In the genomic region with DNA sequence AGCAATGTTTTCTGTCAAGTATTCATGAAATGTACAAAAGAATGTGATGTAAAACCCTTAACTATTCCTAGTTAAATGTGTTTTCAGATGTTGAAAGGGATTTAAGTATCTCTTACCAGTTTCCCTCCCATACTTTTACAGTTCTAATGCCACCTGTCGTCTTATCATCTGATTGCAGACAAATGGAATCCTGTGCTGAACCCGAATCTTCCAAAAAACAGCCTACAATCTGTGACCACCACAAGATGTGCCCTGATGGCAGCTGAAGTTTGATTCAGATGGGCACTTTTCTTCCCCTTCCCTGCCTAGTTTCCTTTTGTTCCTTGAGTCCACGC, we compare ENCODE assay signal across 15 cellular contexts. TPM values are rescaled to one million over a fixed set of nuclear protein-coding genes. Genes with fewer than 3 reads are reported as not detected.
DNase-seq lines count a peak whose midpoint lies in the region; ATAC-seq and TF ChIP-seq lines count a peak whose summit lies in the region.
"Had no signal": no experiment of that assay in that cellular context is flagged by ENCODE, and none has a peak within 500 bp of the region (broad histone marks: within the 10 kb centered on the region; RNA-seq: fewer than 3 reads in every experiment).

No MANE protein-coding gene starts in this region.

- DNase-seq in activated CD4-positive, alpha-beta T cell treated with anti-CD3 and anti-CD28 coated beads for 36 hours, result no peak
- DNase-seq in activated CD4-positive, alpha-beta T cell treated with anti-CD3 and anti-CD28 coated beads for 1 hour, result no peak
- DNase-seq in HFFc6 (no peak), natural killer cell (no peak), CD14-positive monocyte (ENCODE audit: low spot score) (no peak), hypothalamus (lab: John Stamatoyannopoulos, UW) (no peak)
- DNase-seq in activated T-helper 2 cell treated with anti-CD3 and anti-CD28 coated beads, Interferon-gamma antibody, Interleukin-2, Interleukin-4, amounts not matched to agents 10 μg/mL and 5 μg/mL and 100 μg/mL, durations not matched to agents 14 hours and 24 hours and 36 hours (ENCODE audit: low spot score), result no peak
- DNase-seq: activated CD4-positive, alpha-beta T cell treated with anti-CD3 and anti-CD28 coated beads, Interleukin-2, amount 50 U/mL, for 48 hours; aorta; dermis blood vessel endothelial cell; mesenchymal stem cell had no signal

- H3K4me3 Mint-ChIP-seq in activated CD4-positive, alpha-beta T cell treated with anti-CD3 and anti-CD28 coated beads for 36 hours, result peak overlapping the region; percentile 96
- H3K4me3 Mint-ChIP-seq in HFFc6, result peak overlapping the region; percentile 99
- peak overlapping the region; percentile 96 for H3K4me3 Mint-ChIP-seq in activated T-helper 2 cell treated with anti-CD3 and anti-CD28 coated beads, Interferon-gamma antibody, Interleukin-2, Interleukin-4, amounts not matched to agents 10 μg/mL and 5 μg/mL and 100 μg/mL, durations not matched to agents 14 hours and 24 hours and 36 hours (ENCODE audit: low read depth)
- H3K4me3 Mint-ChIP-seq in natural killer cell, result peak overlapping the region; percentile 94
- H3K4me3 Mint-ChIP-seq in CD14-positive monocyte, result no peak overlapping the region

- no peak for ATAC-seq in activated CD4-positive, alpha-beta T cell treated with anti-CD3 and anti-CD28 coated beads for 36 hours
- ATAC-seq in natural killer cell (no peak), GM21576 (IDR thresholded peaks at IDR 0.05; ENCODE audit: unreplicated experiment) (no peak)
- ATAC-seq: GM12878 had no signal

- peaks cover 32% of the 10 kb centered on the region for H3K36me3 Mint-ChIP-seq in activated CD4-positive, alpha-beta T cell treated with anti-CD3 and anti-CD28 coated beads for 36 hours (ENCODE audit: low read depth)
- H3K36me3 Mint-ChIP-seq in HFFc6 (ENCODE audit: low read depth) (peaks cover 21% of the 10 kb centered on the region), natural killer cell (peaks cover 8% of the 10 kb centered on the region), CD14-positive monocyte (peaks cover 37 to 41% of the 10 kb centered on the region in 2 donors)
- H3K36me3 Mint-ChIP-seq in activated T-helper 2 cell treated with anti-CD3 and anti-CD28 coated beads, Interferon-gamma antibody, Interleukin-2, Interleukin-4, amounts not matched to agents 10 μg/mL and 5 μg/mL and 100 μg/mL, durations not matched to agents 14 hours and 24 hours and 36 hours (ENCODE audit: low read depth), result peaks cover 41% of the 10 kb centered on the region

- CTCF ChIA-PET in activated CD4-positive, alpha-beta T cell treated with anti-CD3 and anti-CD28 coated beads for 36 hours (lab: Charles Lee), result no interaction called here

- H3K9me3 Mint-ChIP-seq in activated CD4-positive, alpha-beta T cell treated with anti-CD3 and anti-CD28 coated beads for 36 hours (ENCODE audit: low read depth), result no peaks in the 10 kb centered on the region
- H3K9me3 Mint-ChIP-seq in HFFc6 (no peaks in the 10 kb centered on the region), natural killer cell (no peaks in the 10 kb centered on the region), CD14-positive monocyte (no peaks in the 10 kb centered on the region)
- H3K9me3 Mint-ChIP-seq in activated T-helper 2 cell treated with anti-CD3 and anti-CD28 coated beads, Interferon-gamma antibody, Interleukin-2, Interleukin-4, amounts not matched to agents 10 μg/mL and 5 μg/mL and 100 μg/mL, durations not matched to agents 14 hours and 24 hours and 36 hours, result no peaks in the 10 kb centered on the region

- POLR2A ChIA-PET in activated CD4-positive, alpha-beta T cell treated with anti-CD3 and anti-CD28 coated beads for 36 hours (lab: Charles Lee), result no interaction called here

- intact Hi-C loops in activated CD4-positive, alpha-beta T cell treated with anti-CD3 and anti-CD28 coated beads for 36 hours (cut with DNase I, micrococcal nuclease), result loop anchor here (5.0 to 10.0 kb wide), 4 partner anchors 775 to 1265 kb away; a partner anchor contains a TSS
- intact Hi-C loops in activated T-helper 2 cell treated with anti-CD3 and anti-CD28 coated beads, Interferon-gamma antibody, Interleukin-2, Interleukin-4, amounts not matched to agents 10 μg/mL and 5 μg/mL and 100 μg/mL, durations not matched to agents 14 hours and 24 hours and 36 hours (cut with micrococcal nuclease), result no loop called here
- intact Hi-C loops in natural killer cell (cut with micrococcal nuclease), result loop anchor here (10.0 kb wide), 1 partner anchor 755 kb away; no protein-coding TSS in a partner anchor
- intact Hi-C loops in CD14-positive monocyte (cut with micrococcal nuclease), result loop anchor here (5.0 to 10.0 kb wide), 5 partner anchors 105 to 425 kb away; a partner anchor contains a TSS

- peak overlapping the region; percentile 78 for H3K27ac Mint-ChIP-seq in activated CD4-positive, alpha-beta T cell treated with anti-CD3 and anti-CD28 coated beads for 36 hours
- H3K27ac Mint-ChIP-seq in HFFc6 (no peak overlapping the region; the same call in 1 of the 2 replicates), natural killer cell (peak overlapping the region; percentile 92 to 96), CD14-positive monocyte (peak overlapping the region in 3 of 7 donors; percentile 15 to 95 (median 60))
- peak overlapping the region; percentile 55 for H3K27ac Mint-ChIP-seq in activated T-helper 2 cell treated with anti-CD3 and anti-CD28 coated beads, Interferon-gamma antibody, Interleukin-2, Interleukin-4, amounts not matched to agents 10 μg/mL and 5 μg/mL and 100 μg/mL, durations not matched to agents 14 hours and 24 hours and 36 hours

- H3K4me1 Mint-ChIP-seq in activated CD4-positive, alpha-beta T cell treated with anti-CD3 and anti-CD28 coated beads for 36 hours, result peaks cover 19% of the 10 kb centered on the region
- peaks cover 20% of the 10 kb centered on the region for H3K4me1 Mint-ChIP-seq in HFFc6 (ENCODE audit: low read depth)
- H3K4me1 Mint-ChIP-seq in activated T-helper 2 cell treated with anti-CD3 and anti-CD28 coated beads, Interferon-gamma antibody, Interleukin-2, Interleukin-4, amounts not matched to agents 10 μg/mL and 5 μg/mL and 100 μg/mL, durations not matched to agents 14 hours and 24 hours and 36 hours (ENCODE audit: low read depth), result peaks cover 15% of the 10 kb centered on the region
- H3K4me1 Mint-ChIP-seq in natural killer cell, result peaks cover 0 to 25% of the 10 kb centered on the region in 2 donors
- H3K4me1 Mint-ChIP-seq in CD14-positive monocyte, result peaks cover 23% of the 10 kb centered on the region

- TF ChIP-seq CTCF in HFFc6 (IDR thresholded peaks at IDR 0.05) (no peak), natural killer cell (IDR thresholded peaks at IDR 0.05) (no peak), CD14-positive monocyte (IDR thresholded peaks at IDR 0.05) (no peak)

- no peaks in the 10 kb centered on the region for H3K27me3 Mint-ChIP-seq in activated CD4-positive, alpha-beta T cell treated with anti-CD3 and anti-CD28 coated beads for 36 hours
- H3K27me3 Mint-ChIP-seq in HFFc6 (ENCODE audit: insufficient read depth) (peaks cover 6% of the 10 kb centered on the region), natural killer cell (ENCODE audit: low read depth in 2 of 2) (no peaks in the 10 kb centered on the region), CD14-positive monocyte (ENCODE audit: low read depth in 3 of 3) (peaks cover 0 to 2% (median 0%) of the 10 kb centered on the region in 3 donors)
- no peaks in the 10 kb centered on the region for H3K27me3 Mint-ChIP-seq in activated T-helper 2 cell treated with anti-CD3 and anti-CD28 coated beads, Interferon-gamma antibody, Interleukin-2, Interleukin-4, amounts not matched to agents 10 μg/mL and 5 μg/mL and 100 μg/mL, durations not matched to agents 14 hours and 24 hours and 36 hours (ENCODE audit: low read depth)

RNA-seq across cellular contexts. Expression of a gene that starts 1.9 kb away (rescaled TPM):
- 100 to 1,000 TPM; 282 to 345 TPM for total RNA-seq in activated CD4-positive, alpha-beta T cell treated with anti-CD3 and anti-CD28 coated beads for 36 hours
- 100 to 1,000 TPM; 216 to 234 (median 228) TPM for total RNA-seq in HFFc6 (2021; fragmentation: NEBNext Ultra II Directional; extraction: Animal tissue kit (Norgen Biotek cat#: 25700))
- 308 and 316 TPM in 2 replicates for total RNA-seq in activated T-helper 2 cell treated with anti-CD3 and anti-CD28 coated beads, Interferon-gamma antibody, Interleukin-2, Interleukin-4, amounts not matched to agents 10 μg/mL and 5 μg/mL and 100 μg/mL, durations not matched to agents 14 hours and 24 hours and 36 hours
- 100 to 1,000 TPM in 1 of 3 donors, 10 to 100 TPM in 2; 95.0 to 109 (median 96.6) TPM for total RNA-seq in natural killer cell
- 100 to 1,000 TPM; 343 to 382 TPM for polyA plus RNA-seq in CD14-positive monocyte

RNA-seq across cellular contexts. Expression of a gene that starts 8.8 kb away (rescaled TPM):
- not detected for total RNA-seq in activated CD4-positive, alpha-beta T cell treated with anti-CD3 and anti-CD28 coated beads for 36 hours
- under 1 TPM in 3 of 6 experiments, not detected in 3; 0.30 to 0.68 (median 0.31) TPM for total RNA-seq in HFFc6 (2021; fragmentation: NEBNext Ultra II Directional; extraction: Animal tissue kit (Norgen Biotek cat#: 25700))
- total RNA-seq in activated T-helper 2 cell treated with anti-CD3 and anti-CD28 coated beads, Interferon-gamma antibody, Interleukin-2, Interleukin-4, amounts not matched to agents 10 μg/mL and 5 μg/mL and 100 μg/mL, durations not matched to agents 14 hours and 24 hours and 36 hours, result not detected in 2 replicates
- total RNA-seq in natural killer cell, result not detected
- not detected for polyA plus RNA-seq in CD14-positive monocyte

RNA-seq across cellular contexts. Expression of a gene that starts 9.7 kb away (rescaled TPM):
- total RNA-seq in activated CD4-positive, alpha-beta T cell treated with anti-CD3 and anti-CD28 coated beads for 36 hours, result 1 to 10 TPM; 4.8 to 5.6 TPM
- total RNA-seq in HFFc6 (2021; fragmentation: NEBNext Ultra II Directional; extraction: Animal tissue kit (Norgen Biotek cat#: 25700)), result 1 to 10 TPM; 2.5 to 3.4 (median 2.9) TPM
- total RNA-seq in activated T-helper 2 cell treated with anti-CD3 and anti-CD28 coated beads, Interferon-gamma antibody, Interleukin-2, Interleukin-4, amounts not matched to agents 10 μg/mL and 5 μg/mL and 100 μg/mL, durations not matched to agents 14 hours and 24 hours and 36 hours, result 4.7 and 5.8 TPM in 2 replicates
- 1 to 10 TPM; 4.5 to 5.7 (median 5.4) TPM for total RNA-seq in natural killer cell
- polyA plus RNA-seq in CD14-positive monocyte, result 1 to 10 TPM; 1.3 to 2.6 TPM

RNA-seq across cellular contexts. Expression of a gene that starts 42.2 kb away (rescaled TPM):
- not detected for total RNA-seq in activated CD4-positive, alpha-beta T cell treated with anti-CD3 and anti-CD28 coated beads for 36 hours
- not detected for total RNA-seq in HFFc6 (2021; fragmentation: NEBNext Ultra II Directional; extraction: Animal tissue kit (Norgen Biotek cat#: 25700))
- total RNA-seq in activated T-helper 2 cell treated with anti-CD3 and anti-CD28 coated beads, Interferon-gamma antibody, Interleukin-2, Interleukin-4, amounts not matched to agents 10 μg/mL and 5 μg/mL and 100 μg/mL, durations not matched to agents 14 hours and 24 hours and 36 hours, result not detected in 2 replicates
- total RNA-seq in natural killer cell, result not detected
- polyA plus RNA-seq in CD14-positive monocyte, result not detected
- total RNA-seq: dermis blood vessel endothelial cell, M059J, ureter had no signal
- polyA plus RNA-seq: GM12878 had no signal

RNA-seq across cellular contexts. Expression of a gene that starts 53.9 kb away (rescaled TPM):
- 1 to 10 TPM; 8.5 to 9.2 TPM for total RNA-seq in activated CD4-positive, alpha-beta T cell treated with anti-CD3 and anti-CD28 coated beads for 36 hours
- 10 to 100 TPM in 4 of 6 experiments, 1 to 10 TPM in 2; 8.7 to 14.2 (median 11.0) TPM for total RNA-seq in HFFc6 (2021; fragmentation: NEBNext Ultra II Directional; extraction: Animal tissue kit (Norgen Biotek cat#: 25700))
- 11.2 and 13.4 TPM in 2 replicates for total RNA-seq in activated T-helper 2 cell treated with anti-CD3 and anti-CD28 coated beads, Interferon-gamma antibody, Interleukin-2, Interleukin-4, amounts not matched to agents 10 μg/mL and 5 μg/mL and 100 μg/mL, durations not matched to agents 14 hours and 24 hours and 36 hours
- total RNA-seq in natural killer cell, result 10 to 100 TPM; 56.0 to 66.7 (median 66.2) TPM
- 10 to 100 TPM; 42.6 to 60.0 TPM for polyA plus RNA-seq in CD14-positive monocyte

Comparison
In these comparisons a context has a peak if more than half of its experiments do, and no peak if none do; other contexts are left out.
1. H3K4me3 Mint-ChIP-seq: peak in activated CD4-positive, alpha-beta T cell treated with anti-CD3 and anti-CD28 coated beads for 36 hours (single experiment), HFFc6 (single experiment), activated T-helper 2 cell treated with anti-CD3 and anti-CD28 coated beads, Interferon-gamma antibody, Interleukin-2, Interleukin-4, amounts not matched to agents 10 μg/mL and 5 μg/mL and 100 μg/mL, durations not matched to agents 14 hours and 24 hours and 36 hours (single experiment) and natural killer cell (single experiment); none in CD14-positive monocyte (0 of 2).